In genomic region chr14:99224116-99224910, GRCh38 we compare ENCODE assay signal across 20 cellular contexts. TPM values are rescaled to one million over a fixed set of nuclear protein-coding genes. Genes with fewer than 3 reads are reported as not detected.
A peak's percentile ranks its signal among the peaks of the same experiment; 100 is the strongest.
DNase-seq lines count a peak whose midpoint lies in the region; ATAC-seq and TF ChIP-seq lines count a peak whose summit lies in the region.
"Had no signal": no experiment of that assay in that cellular context is flagged by ENCODE, and none has a peak within 500 bp of the region (broad histone marks: within the 10 kb centered on the region; RNA-seq: fewer than 3 reads in every experiment).

No MANE protein-coding gene starts in this region.

- peak overlapping the region; percentile 52 for H3K4me3 Mint-ChIP-seq in activated naive CD4-positive, alpha-beta T cell treated with anti-CD3 and anti-CD28 coated beads, Interleukin-2, amount 50 U/mL, for 24 hours
- H3K4me3 Mint-ChIP-seq in WTC11 = no peak overlapping the region
- H3K4me3 Mint-ChIP-seq in stimulated activated naive B cell treated with anti-CD40 and anti-IgM and Interleukin-4, amounts not matched to agents 10 μg/mL and 1 μg/mL and 100 μg/mL, for 72 hours = no peak overlapping the region

- H3K4me1 Mint-ChIP-seq in activated naive CD4-positive, alpha-beta T cell treated with anti-CD3 and anti-CD28 coated beads, Interleukin-2, amount 50 U/mL, for 24 hours = peaks cover 96% of the 10 kb centered on the region
- peaks cover 40% of the 10 kb centered on the region for H3K4me1 Mint-ChIP-seq in WTC11
- H3K4me1 Mint-ChIP-seq in stimulated activated naive B cell treated with anti-CD40 and anti-IgM and Interleukin-4, amounts not matched to agents 10 μg/mL and 1 μg/mL and 100 μg/mL, for 72 hours = no peaks in the 10 kb centered on the region

- no peak overlapping the region for H3K4me3 ChIP-seq in epithelial cell of esophagus (ENCODE audit: low read length)
- H3K4me3 ChIP-seq: cardiac muscle cell, lower lobe of right lung, MG63, right atrium auricular region, tibial artery had no signal

- H3K36me3 Mint-ChIP-seq in activated naive CD4-positive, alpha-beta T cell treated with anti-CD3 and anti-CD28 coated beads, Interleukin-2, amount 50 U/mL, for 24 hours = peaks cover 17% of the 10 kb centered on the region
- peaks cover 7% of the 10 kb centered on the region; the same call in 1 of the 2 replicates for H3K36me3 Mint-ChIP-seq in WTC11
- H3K36me3 Mint-ChIP-seq in stimulated activated naive B cell treated with anti-CD40 and anti-IgM and Interleukin-4, amounts not matched to agents 10 μg/mL and 1 μg/mL and 100 μg/mL, for 72 hours = no peaks in the 10 kb centered on the region

- H3K27ac Mint-ChIP-seq in activated naive CD4-positive, alpha-beta T cell treated with anti-CD3 and anti-CD28 coated beads, Interleukin-2, amount 50 U/mL, for 24 hours = peak overlapping the region; percentile 100
- H3K27ac Mint-ChIP-seq in WTC11 = peak overlapping the region; percentile 84; the same call in 1 of the 2 replicates
- no peak overlapping the region for H3K27ac Mint-ChIP-seq in stimulated activated naive B cell treated with anti-CD40 and anti-IgM and Interleukin-4, amounts not matched to agents 10 μg/mL and 1 μg/mL and 100 μg/mL, for 72 hours

- POLR2A ChIA-PET in WTC11 (lab: Charles Lee) = interaction anchor here (1.2 to 1.9 kb wide), 2 partner anchors 9 to 30 kb away, joined by 3 to 5 read pairs; no protein-coding TSS in a partner anchor

- DNase-seq in activated naive CD4-positive, alpha-beta T cell (lab: John Stamatoyannopoulos, UW) = no peak
- peak; percentile 68 for DNase-seq in WTC11 (ENCODE audit: low spot score)
- DNase-seq in epithelial cell of esophagus (ENCODE audit: low read depth) = no peak
- DNase-seq in NCI-H774 (lab: John Stamatoyannopoulos, UW) = no peak
- DNase-seq in NCI-H1694 (lab: John Stamatoyannopoulos, UW) = no peak
- DNase-seq in stimulated activated naive B cell treated with anti-CD40 and anti-IgM and Interleukin-4, amounts not matched to agents 10 μg/mL and 1 μg/mL and 100 μg/mL, for 72 hours = no peak
- DNase-seq: activated CD4-positive, alpha-beta T cell treated with anti-CD3 and anti-CD28 coated beads for 48 hours; activated gamma-delta T cell treated with Interleukin-2 at 50 U/mL for 16 hours; effector CD8-positive, alpha-beta T cell; lower lobe of right lung; MG63; NCI-H2081; NCI-H82; stimulated activated CD4-positive, alpha-beta T cell treated with anti-CD3 and anti-CD28 coated beads, Interleukin-2, amount 100 ng/mL, for 24 hours had no signal

- TF ChIP-seq CTCF in WTC11 (IDR thresholded peaks at IDR 0.05) (no peak), epithelial cell of esophagus (IDR thresholded peaks at IDR 0.05; ENCODE audit: insufficient read depth, low read depth, low read length, missing control alignments) (peak; percentile 6)

- no peaks in the 10 kb centered on the region for H3K27me3 Mint-ChIP-seq in activated naive CD4-positive, alpha-beta T cell treated with anti-CD3 and anti-CD28 coated beads, Interleukin-2, amount 50 U/mL, for 24 hours
- H3K27me3 Mint-ChIP-seq in WTC11 (ENCODE audit: low read depth) = no peaks in the 10 kb centered on the region
- H3K27me3 Mint-ChIP-seq in stimulated activated naive B cell treated with anti-CD40 and anti-IgM and Interleukin-4, amounts not matched to agents 10 μg/mL and 1 μg/mL and 100 μg/mL, for 72 hours = peaks cover 7 to 39% of the 10 kb centered on the region in 2 donors

- CTCF ChIA-PET in WTC11 (lab: Charles Lee) = interaction anchor here (0.6 to 2.6 kb wide), 18 partner anchors 8 to 170 kb away, joined by 3 to 10 read pairs (median 4); no protein-coding TSS in a partner anchor

- ATAC-seq in WTC11 = peak; percentile 92
- ATAC-seq in GM19395 (IDR thresholded peaks at IDR 0.05; ENCODE audit: unreplicated experiment) = no peak
- ATAC-seq in stimulated activated naive B cell treated with anti-CD40 and anti-IgM and Interleukin-4, amounts not matched to agents 10 μg/mL and 1 μg/mL and 100 μg/mL, for 72 hours (replicated peaks) = no peak
- ATAC-seq: lower lobe of right lung had no signal

- H3K9me3 Mint-ChIP-seq in activated naive CD4-positive, alpha-beta T cell treated with anti-CD3 and anti-CD28 coated beads, Interleukin-2, amount 50 U/mL, for 24 hours = no peaks in the 10 kb centered on the region
- no peaks in the 10 kb centered on the region for H3K9me3 Mint-ChIP-seq in WTC11
- peaks cover 4 to 6% of the 10 kb centered on the region in 2 donors for H3K9me3 Mint-ChIP-seq in stimulated activated naive B cell treated with anti-CD40 and anti-IgM and Interleukin-4, amounts not matched to agents 10 μg/mL and 1 μg/mL and 100 μg/mL, for 72 hours

TF ChIP-seq in WTC11, 78 proteins besides CTCF, POLR2A, EP300 and RAD21:
- TF ChIP-seq GTF2I (CRISPR knock-in tag; conservative IDR thresholded peaks at IDR 0.05) (peak; percentile 63), ZBTB21 (CRISPR knock-in tag; IDR thresholded peaks at IDR 0.05; ENCODE audit: borderline replicate concordance) (no peak)

RNA-seq across cellular contexts. Expression of gene BCL11B, which starts 47.7 kb away (rescaled TPM):
- 6.7 to 9.1 TPM (median 7.2 TPM) in 3 replicates for total RNA-seq in WTC11 (2021)
- total RNA-seq: fibroblast of villous mesenchyme had no signal
